Comparison of ENCODE assay signal across 8 cellular contexts in the genomic region with DNA sequence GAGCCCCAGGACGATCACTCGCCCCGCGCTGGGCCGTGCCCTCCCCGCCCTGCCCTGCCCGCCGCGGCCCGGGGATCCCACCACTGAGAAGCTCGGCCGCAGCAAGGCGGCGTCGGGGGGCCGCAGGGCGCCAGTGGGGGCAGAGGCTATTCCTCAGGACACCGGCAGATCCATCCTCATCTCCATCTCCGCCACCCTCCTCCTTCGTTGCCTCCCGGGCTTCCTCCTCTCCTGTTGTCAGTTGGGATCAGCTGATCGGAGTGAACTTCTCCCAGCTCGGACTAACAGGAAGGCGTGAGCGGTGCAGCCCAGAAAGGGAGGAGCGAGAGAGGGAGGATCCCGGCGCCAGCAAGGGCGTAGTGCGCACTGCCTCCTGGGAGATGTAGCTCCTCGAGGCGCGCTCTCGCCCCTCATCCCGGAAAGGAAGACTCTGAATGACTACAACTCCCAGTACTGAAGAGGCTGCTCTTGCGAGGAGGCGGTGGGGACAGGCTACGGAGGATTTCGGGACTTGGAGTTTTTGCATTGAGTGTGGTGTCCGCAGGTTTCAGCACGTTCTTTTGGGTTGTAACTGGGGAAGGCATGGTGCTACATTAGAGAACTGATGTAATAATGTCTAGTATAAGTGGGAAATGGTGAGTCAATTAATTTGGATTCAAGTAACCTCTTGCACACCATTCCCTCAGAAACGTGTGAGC. TPM values are rescaled to one million over a fixed set of nuclear protein-coding genes. Genes with fewer than 3 reads are reported as not detected.
A peak's percentile ranks its signal among the peaks of the same experiment; 100 is the strongest.
DNase-seq lines count a peak whose midpoint lies in the region; TF ChIP-seq lines count a peak whose summit lies in the region.

A gene with protein sequence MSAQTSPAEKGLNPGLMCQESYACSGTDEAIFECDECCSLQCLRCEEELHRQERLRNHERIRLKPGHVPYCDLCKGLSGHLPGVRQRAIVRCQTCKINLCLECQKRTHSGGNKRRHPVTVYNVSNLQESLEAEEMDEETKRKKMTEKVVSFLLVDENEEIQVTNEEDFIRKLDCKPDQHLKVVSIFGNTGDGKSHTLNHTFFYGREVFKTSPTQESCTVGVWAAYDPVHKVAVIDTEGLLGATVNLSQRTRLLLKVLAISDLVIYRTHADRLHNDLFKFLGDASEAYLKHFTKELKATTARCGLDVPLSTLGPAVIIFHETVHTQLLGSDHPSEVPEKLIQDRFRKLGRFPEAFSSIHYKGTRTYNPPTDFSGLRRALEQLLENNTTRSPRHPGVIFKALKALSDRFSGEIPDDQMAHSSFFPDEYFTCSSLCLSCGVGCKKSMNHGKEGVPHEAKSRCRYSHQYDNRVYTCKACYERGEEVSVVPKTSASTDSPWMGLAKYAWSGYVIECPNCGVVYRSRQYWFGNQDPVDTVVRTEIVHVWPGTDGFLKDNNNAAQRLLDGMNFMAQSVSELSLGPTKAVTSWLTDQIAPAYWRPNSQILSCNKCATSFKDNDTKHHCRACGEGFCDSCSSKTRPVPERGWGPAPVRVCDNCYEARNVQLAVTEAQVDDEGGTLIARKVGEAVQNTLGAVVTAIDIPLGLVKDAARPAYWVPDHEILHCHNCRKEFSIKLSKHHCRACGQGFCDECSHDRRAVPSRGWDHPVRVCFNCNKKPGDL (minus strand): TSS at position 262 of the 698 bp plus-strand sequence. CDS start 2,598 bp downstream, outside the sequence.

- peak within 1 kb of the TSS; percentile 93 to 98 (median 98) for H3K4me3 Mint-ChIP-seq in nephron
- H3K4me3 Mint-ChIP-seq in stimulated activated naive CD8-positive, alpha-beta T cell treated with anti-CD3 and anti-CD28 coated beads, Interleukin-15, Interleukin-2, amounts not matched to agents 100 ng/mL and 50 ng/mL, for 24 hours: peak within 1 kb of the TSS; percentile 90

- H3K36me3 Mint-ChIP-seq in nephron (ENCODE audit: low read depth): peaks cover 20% of the 10 kb centered on the region
- peaks cover 17% of the 10 kb centered on the region for H3K36me3 Mint-ChIP-seq in stimulated activated naive CD8-positive, alpha-beta T cell treated with anti-CD3 and anti-CD28 coated beads, Interleukin-15, Interleukin-2, amounts not matched to agents 100 ng/mL and 50 ng/mL, for 24 hours (ENCODE audit: low read depth)

- peaks cover 34% of the 10 kb centered on the region for H3K4me1 Mint-ChIP-seq in nephron
- H3K4me1 Mint-ChIP-seq in stimulated activated naive CD8-positive, alpha-beta T cell treated with anti-CD3 and anti-CD28 coated beads, Interleukin-15, Interleukin-2, amounts not matched to agents 100 ng/mL and 50 ng/mL, for 24 hours (ENCODE audit: low read depth): peaks cover 43% of the 10 kb centered on the region

- H3K27ac Mint-ChIP-seq in nephron: peak within 1 kb of the TSS; percentile 40 to 83 (median 54)
- peak within 1 kb of the TSS; percentile 75 for H3K27ac Mint-ChIP-seq in stimulated activated naive CD8-positive, alpha-beta T cell treated with anti-CD3 and anti-CD28 coated beads, Interleukin-15, Interleukin-2, amounts not matched to agents 100 ng/mL and 50 ng/mL, for 24 hours

- no peaks in the 10 kb centered on the region for H3K9me3 Mint-ChIP-seq in nephron
- H3K9me3 Mint-ChIP-seq in stimulated activated naive CD8-positive, alpha-beta T cell treated with anti-CD3 and anti-CD28 coated beads, Interleukin-15, Interleukin-2, amounts not matched to agents 100 ng/mL and 50 ng/mL, for 24 hours: no peaks in the 10 kb centered on the region

- no peaks in the 10 kb centered on the region for H3K27me3 Mint-ChIP-seq in nephron (ENCODE audit: low read depth)
- no peaks in the 10 kb centered on the region for H3K27me3 Mint-ChIP-seq in stimulated activated naive CD8-positive, alpha-beta T cell treated with anti-CD3 and anti-CD28 coated beads, Interleukin-15, Interleukin-2, amounts not matched to agents 100 ng/mL and 50 ng/mL, for 24 hours

- H3K36me3 ChIP-seq in H7 (replicated peaks; ENCODE audit: control insufficient read depth, insufficient read depth, low read length): peaks cover 1% of the 10 kb centered on the region; the same call in 1 of the 2 replicates

- no peaks in the 10 kb centered on the region for H3K27me3 ChIP-seq in H7 (ENCODE audit: control insufficient read depth, insufficient read depth, low read length)

- DNase-seq in EL (peak; percentile 99), H7 (peak; percentile 88), M059J (ENCODE audit: low read depth) (peak; percentile 99), SHP77 (lab: John Stamatoyannopoulos, UW) (peak; percentile 96 to 98), fibroblast of the aortic adventitia (ENCODE audit: low read depth) (peak; percentile 98)
- peak; percentile 97 for DNase-seq in activated effector memory CD4-positive, alpha-beta T cell treated with anti-CD3 and anti-CD28 coated beads, Interleukin-2, amount 50 U/mL, for 16 hours

- H3K4me3 ChIP-seq in H7 (ENCODE audit: insufficient read depth, low read depth, low read length): peak within 1 kb of the TSS; percentile 86
- peak within 1 kb of the TSS; percentile 88 for H3K4me3 ChIP-seq in fibroblast of the aortic adventitia (ENCODE audit: low read depth, low read length)

- TF ChIP-seq CTCF in fibroblast of the aortic adventitia (IDR thresholded peaks at IDR 0.05; ENCODE audit: insufficient read depth, low read length): no peak
- no peak for TF ChIP-seq CTCF in nephron (IDR thresholded peaks at IDR 0.05; ENCODE audit: unreplicated experiment in 3 of 3)

RNA-seq across cellular contexts. Expression of the gene that starts here (rescaled TPM):
- total RNA-seq in H7 (2014; rRNA removed; shearing (Covaris generic)): 6.4 and 7.5 TPM in 2 replicates
- total RNA-seq in M059J (2014; rRNA removed; shearing (Covaris generic)): 8.5 and 13.8 TPM in 2 replicates
- total RNA-seq in fibroblast of the aortic adventitia (ENCODE audit: low replicate concordance): 19.3 and 32.6 TPM in 2 replicates

Comparison
In these comparisons a context has a peak if more than half of its experiments do, and no peak if none do; other contexts are left out.
1. Peak in every context shown above with its lines: DNase-seq and H3K4me3 ChIP-seq.